In genomic region chr10:13450078-13450477, GRCh38 we compare ENCODE assay signal across 17 cellular contexts.
DNase-seq lines count a peak whose midpoint lies in the region; ATAC-seq and TF ChIP-seq lines count a peak whose summit lies in the region.
"Had no signal": no experiment of that assay in that cellular context is flagged by ENCODE, and none has a peak within 500 bp of the region (broad histone marks: within the 10 kb centered on the region; RNA-seq: fewer than 3 reads in every experiment).

No MANE protein-coding gene starts in this region.

- peak overlapping the region in 3 of 5 experiments; percentile 69 to 96 (median 87) for H3K27ac Mint-ChIP-seq in brain
- H3K27ac Mint-ChIP-seq in immature natural killer cell = no peak overlapping the region
- H3K27ac Mint-ChIP-seq: CD4-positive, alpha-beta memory T cell had no signal

- H3K9me3 Mint-ChIP-seq in brain (peaks cover 0 to 3% (median 0%) of the 10 kb centered on the region in 5 experiments), immature natural killer cell (no peaks in the 10 kb centered on the region)
- H3K9me3 Mint-ChIP-seq: activated T-cell treated with anti-CD3 and anti-CD28 coated beads, Interleukin-2, amount 50 U/mL, for 4 hours; CD4-positive, alpha-beta memory T cell had no signal

- H3K27me3 Mint-ChIP-seq in brain = no peaks in the 10 kb centered on the region
- peaks cover 5 to 6% (median 5%) of the 10 kb centered on the region in 3 donors for H3K27me3 Mint-ChIP-seq in immature natural killer cell (ENCODE audit: low read depth in 3 of 3)

- DNase-seq in Daoy (ENCODE audit: low read depth) (peak; percentile 53), kidney tubule cell (ENCODE audit: low spot score) (peak; percentile 48), HuH-7 (ENCODE audit: low spot score) (no peak), hippocampal formation (lab: John Stamatoyannopoulos, UW) (no peak), immature natural killer cell (no peak)
- DNase-seq: activated T-cell treated with anti-CD3 and anti-CD28 coated beads, Interleukin-2, amount 50 U/mL, for 4 hours; brain microvascular endothelial cell; CD4-positive, alpha-beta memory T cell; effector CD8-positive, alpha-beta T cell; GF-D8; mesendoderm; NCI-H2171; nucleus accumbens; testis had no signal

- TF ChIP-seq CTCF in brain (conservative IDR thresholded peaks at IDR 0.05) = no peak

- TF ChIP-seq EP300 in Ishikawa (IDR thresholded peaks at IDR 0.05; ENCODE audit: borderline replicate concordance) = no peak

- H3K4me1 Mint-ChIP-seq in brain (peaks cover 30% of the 10 kb centered on the region), immature natural killer cell (no peaks in the 10 kb centered on the region)

- TF ChIP-seq RAD21 in Ishikawa (IDR thresholded peaks at IDR 0.05; ENCODE audit: low read depth) = no peak

- H3K36me3 Mint-ChIP-seq in brain (peaks cover 31% of the 10 kb centered on the region), immature natural killer cell (no peaks in the 10 kb centered on the region)
- H3K36me3 Mint-ChIP-seq: CD4-positive, alpha-beta memory T cell had no signal

- H3K4me3 Mint-ChIP-seq in brain = peak overlapping the region in 1 of 5 experiments; percentile 11
- H3K4me3 Mint-ChIP-seq in immature natural killer cell = no peak overlapping the region
- H3K4me3 Mint-ChIP-seq: activated T-cell treated with anti-CD3 and anti-CD28 coated beads, Interleukin-2, amount 50 U/mL, for 4 hours; CD4-positive, alpha-beta memory T cell had no signal

- ATAC-seq in HG02870 (IDR thresholded peaks at IDR 0.05; ENCODE audit: unreplicated experiment) = no peak
- ATAC-seq: activated T-cell treated with anti-CD3 and anti-CD28 coated beads, Interleukin-2, amount 50 U/mL, for 4 hours had no signal

TF ChIP-seq in Ishikawa, 13 proteins besides CTCF, POLR2A, EP300 and RAD21:
- TF ChIP-seq CEBPB (IDR thresholded peaks at IDR 0.05) = peak; percentile 72
- TF ChIP-seq TAF1 (IDR thresholded peaks at IDR 0.05; ENCODE audit: low read depth) = no peak

Comparison
In these comparisons a context has a peak if more than half of its experiments do, and no peak if none do; other contexts are left out.
1. DNase-seq: peak in Daoy (single experiment) and kidney tubule cell (single experiment); none in HuH-7 (single experiment), hippocampal formation (0 of 2) and immature natural killer cell (0 of 3).
2. H3K27ac Mint-ChIP-seq: peak in brain (3 of 5); none in immature natural killer cell (0 of 6).